In genomic region chr11:129445226-129445625, GRCh38 we compare ENCODE assay signal across 27 cellular contexts.
"Had no signal": no experiment of that assay in that cellular context is flagged by ENCODE, and none has a peak within 500 bp of the region (broad histone marks: within the 10 kb centered on the region; RNA-seq: fewer than 3 reads in every experiment).

No MANE protein-coding gene starts in this region.

- H3K79me2 ChIP-seq: parathyroid adenoma had no signal

- H3K27ac ChIP-seq: dorsolateral prefrontal cortex, epithelial cell of prostate, lower lobe of right lung, neutrophil, parathyroid adenoma, prostate gland, right atrium auricular region, sigmoid colon, stomach, thoracic aorta, tibial nerve, vagina had no signal

- H3K36me3 ChIP-seq: lower lobe of right lung, neutrophil, prostate gland, right atrium auricular region, sigmoid colon, stomach, thoracic aorta, tibial nerve, vagina had no signal

- H3K27me3 ChIP-seq: neutrophil, right atrium auricular region, sigmoid colon, stomach, tibial nerve, vagina had no signal

- H3K4me3 ChIP-seq: dorsolateral prefrontal cortex, lower lobe of right lung, prostate gland, right atrium auricular region, sigmoid colon, stomach, thoracic aorta, tibial nerve, vagina had no signal

- DNase-seq: cerebellar nuclear complex; dorsolateral prefrontal cortex; effector CD4-positive, alpha-beta T cell; endodermal cell; foreskin fibroblast; hypothalamus; immature natural killer cell; islet precursor cell; left ventricle myocardium superior; lower lobe of right lung; naive B cell; sigmoid colon; stimulated activated CD4-positive, alpha-beta T cell treated with anti-CD3 and anti-CD28 coated beads, Interleukin-2, amount 100 ng/mL, for 24 hours; stimulated activated CD4-positive, alpha-beta T cell treated with anti-CD3 and anti-CD28 coated beads, Interleukin-4, amount 100 ng/mL, for 24 hours; stimulated activated naive CD4-positive, alpha-beta T cell treated with Interleukin-2 at 50 U/mL for 16 hours; stomach had no signal

- H2AFZ ChIP-seq: parathyroid adenoma had no signal

- H3K4me1 ChIP-seq: lower lobe of right lung, parathyroid adenoma, prostate gland, right atrium auricular region, sigmoid colon, tibial nerve had no signal

- ATAC-seq: esophagus mucosa; left ventricle myocardium superior; lower lobe of right lung; natural killer cell treated with Interleukin-12 subunit alpha and Interleukin-12 subunit beta and Interleukin-15 and Interleukin-18, amount 100 ng/mL, for 72 hours; stimulated activated effector memory CD8-positive, alpha-beta T cell treated with anti-CD3 and anti-CD28 coated beads, Interleukin-12 subunit alpha, Interleukin-12 subunit beta, amount 100 ng/mL, for 72 hours had no signal

- H3K9me3 ChIP-seq: neutrophil, prostate gland, sigmoid colon, thoracic aorta, vagina had no signal

- H3K9ac ChIP-seq: parathyroid adenoma had no signal
